Comparison of ENCODE assay signal across 24 cellular contexts in genomic region chr7:158458716-158459282, GRCh38.
DNase-seq lines count a peak whose midpoint lies in the region; ATAC-seq, FAIRE-seq and TF ChIP-seq lines count a peak whose summit lies in the region.
"Had no signal": no experiment of that assay in that cellular context is flagged by ENCODE, and none has a peak within 500 bp of the region (broad histone marks: within the 10 kb centered on the region; RNA-seq: fewer than 3 reads in every experiment).

No MANE protein-coding gene starts in this region.

- POLR2A ChIA-PET in HepG2 (lab: Yijun Ruan, JAX): no interaction called here

- H3K27me3 ChIP-seq in HepG2 (ENCODE audit: control insufficient read depth in 1 of 2, insufficient read depth in 2 of 2, low read length in 2 of 2) (no peaks in the 10 kb centered on the region; a peak in 1 of 5 replicates), neuronal stem cell (ENCODE audit: control insufficient read depth in 3 of 3, insufficient read depth in 3 of 3, low read depth in 1 of 3, low read length in 3 of 3) (no peaks in the 10 kb centered on the region), upper lobe of right lung (no peaks in the 10 kb centered on the region), esophagus squamous epithelium (no peaks in the 10 kb centered on the region)
- H3K27me3 ChIP-seq: BE2C had no signal

- no peak overlapping the region for H2BK12ac ChIP-seq in neuronal stem cell (ENCODE audit: low read length)

- TF ChIP-seq RAD21 in HepG2 (CRISPR knock-in tag; IDR thresholded peaks at IDR 0.05): no peak

- DNase-seq in glutamatergic neuron (no peak), HepG2 (ENCODE audit: low spot score) (no peak), neuronal stem cell (ENCODE audit: low spot score) (no peak), upper lobe of right lung (no peak), esophagus squamous epithelium (lab: John Stamatoyannopoulos, UW) (no peak)
- DNase-seq: ACHN; BE2C; C1 segment of cervical spinal cord; CD4-positive, CD25-positive, alpha-beta regulatory T cell; COR-L47; DMS 273 treated with DMSO at 0.1 percent for 48 hours; DMS53; DND-41; EL; GM23248 had no signal

- no peak overlapping the region for H3K9ac ChIP-seq in HepG2 (ENCODE audit: insufficient read depth, low read depth, low read length)
- H3K9ac ChIP-seq in neuronal stem cell (ENCODE audit: low read depth, low read length, poor library complexity): no peak overlapping the region
- H3K9ac ChIP-seq: GM23248 had no signal

- peaks cover 19% of the 10 kb centered on the region for H3K36me3 Mint-ChIP-seq in glutamatergic neuron (ENCODE audit: unreplicated experiment)
- H3K36me3 Mint-ChIP-seq: IgD-negative memory B cell had no signal

- TF ChIP-seq CTCF in glutamatergic neuron (IDR thresholded peaks at IDR 0.05; ENCODE audit: partially characterized antibody, unreplicated experiment) (no peak), HepG2 (CRISPR knock-in tag; IDR thresholded peaks at IDR 0.05) (no peak), upper lobe of right lung (IDR thresholded peaks at IDR 0.05) (no peak), esophagus squamous epithelium (IDR thresholded peaks at IDR 0.05) (no peak)

- WGBS in HepG2 (ENCODE audit: low lambda C conversion rate): 62% methylated on average over 8 of the region's 13 CpGs
- no CpG with 5 or more reads among the region's 13 CpGs for WGBS in neuronal stem cell (ENCODE audit: extremely low coverage in 2 of 2, insufficient read length in 2 of 2, insufficient replicate concordance in 1 of 2), 2 donors
- WGBS in esophagus squamous epithelium, 2 donors: 80 to 83% methylated on average over 1 to 12 of the region's 13 CpGs

- H4K91ac ChIP-seq in neuronal stem cell (ENCODE audit: low read depth, low read length, poor library complexity): no peak overlapping the region

- H3K79me1 ChIP-seq in neuronal stem cell (ENCODE audit: low read depth, low read length): no peaks in the 10 kb centered on the region

- H3K18ac ChIP-seq in neuronal stem cell (ENCODE audit: low read length): peak overlapping the region; percentile 11

- no peak overlapping the region for H2BK5ac ChIP-seq in neuronal stem cell (ENCODE audit: low read length)

- H3K27ac Mint-ChIP-seq in glutamatergic neuron (ENCODE audit: unreplicated experiment): peak overlapping the region; percentile 49
- H3K27ac Mint-ChIP-seq: CD4-positive, CD25-positive, alpha-beta regulatory T cell had no signal

- H3K4me1 ChIP-seq in HepG2 (ENCODE audit: insufficient read depth, low read length) (no peaks in the 10 kb centered on the region), neuronal stem cell (ENCODE audit: control insufficient read depth in 2 of 2, insufficient read depth in 1 of 2, low read depth in 1 of 2, low read length in 2 of 2) (no peaks in the 10 kb centered on the region), upper lobe of right lung (no peaks in the 10 kb centered on the region), esophagus squamous epithelium (no peaks in the 10 kb centered on the region)
- H3K4me1 ChIP-seq: BE2C, HAP-1 had no signal

- H4K8ac ChIP-seq in neuronal stem cell (ENCODE audit: low read depth, low read length): no peak overlapping the region

- no peaks in the 10 kb centered on the region for H3K36me3 ChIP-seq in HepG2 (replicated peaks in 1 of 2; ENCODE audit: control insufficient read depth in 1 of 2, insufficient read depth in 2 of 2, low read length in 2 of 2)
- H3K36me3 ChIP-seq in neuronal stem cell (replicated peaks in 1 of 2; ENCODE audit: control insufficient read depth in 2 of 2, insufficient read depth in 2 of 2, low read length in 2 of 2): no peaks in the 10 kb centered on the region
- no peaks in the 10 kb centered on the region for H3K36me3 ChIP-seq in upper lobe of right lung
- H3K36me3 ChIP-seq in esophagus squamous epithelium: no peaks in the 10 kb centered on the region
- H3K36me3 ChIP-seq: BE2C, HAP-1 had no signal

- BruUV-seq in HepG2 (replicated peaks; lab: Mats Ljungman, UMichigan): no TSS peak

- no peak for FAIRE-seq in HepG2 (lab: Jason Lieb, UNC)
- FAIRE-seq: A204.1, GM12878, GM19239, HTR-8/SVneo had no signal

- no peak overlapping the region for H3K4ac ChIP-seq in neuronal stem cell (ENCODE audit: low read length)

- H4K20me1 ChIP-seq in HepG2 (ENCODE audit: insufficient read depth, low read length): peaks cover 63% of the 10 kb centered on the region

- peak overlapping the region; percentile 85 for H2AK5ac ChIP-seq in neuronal stem cell (ENCODE audit: low read depth, low read length)

- intact Hi-C loops in HepG2 (cut with micrococcal nuclease; ENCODE audit: unreplicated experiment) (no loop called here), upper lobe of right lung (cut with DNase I) (no loop called here), esophagus squamous epithelium (cut with DNase I) (no loop called here)

- peaks cover 9% of the 10 kb centered on the region for H3K27me3 Mint-ChIP-seq in glutamatergic neuron (ENCODE audit: unreplicated experiment)
- H3K27me3 Mint-ChIP-seq: CD4-positive, CD25-positive, alpha-beta regulatory T cell; IgD-negative memory B cell had no signal

- H3K4me2 ChIP-seq in HepG2 (ENCODE audit: low read depth, low read length): no peak overlapping the region
- no peak overlapping the region for H3K4me2 ChIP-seq in neuronal stem cell (ENCODE audit: insufficient read depth, low read length, poor library complexity, severe bottlenecking)

- H3K9me3 ChIP-seq in HepG2 (ENCODE audit: low read length): peaks cover 8% of the 10 kb centered on the region
- no peaks in the 10 kb centered on the region for H3K9me3 ChIP-seq in neuronal stem cell (replicated peaks in 1 of 2; ENCODE audit: control insufficient read depth in 2 of 2, insufficient read depth in 1 of 2, low read depth in 1 of 2, low read length in 2 of 2)
- no peaks in the 10 kb centered on the region for H3K9me3 ChIP-seq in upper lobe of right lung
- H3K9me3 ChIP-seq in esophagus squamous epithelium: no peaks in the 10 kb centered on the region
- H3K9me3 ChIP-seq: BE2C, HAP-1 had no signal

- ATAC-seq in HepG2 (peak; percentile 61), upper lobe of right lung (peak; percentile 12), HG02981 (IDR thresholded peaks at IDR 0.05; ENCODE audit: unreplicated experiment) (no peak), HG03565 (IDR thresholded peaks at IDR 0.05; ENCODE audit: unreplicated experiment) (no peak)
- ATAC-seq: GM12878 had no signal

- H3K4me3 ChIP-seq in HepG2 (replicated peaks in 1 of 3; ENCODE audit: insufficient read depth in 1 of 3, low read depth in 2 of 3, low read length in 3 of 3): no peak overlapping the region
- peak overlapping the region in 1 of 2 donors; percentile 22 for H3K4me3 ChIP-seq in neuronal stem cell (ENCODE audit: low read length in 2 of 2)
- no peak overlapping the region for H3K4me3 ChIP-seq in upper lobe of right lung
- H3K4me3 ChIP-seq in esophagus squamous epithelium: no peak overlapping the region
- H3K4me3 ChIP-seq: GM12878, GM23248, HAP-1 had no signal

- in situ Hi-C loops in HepG2 (cut with HindIII; ENCODE audit: extremely low pct_ligation_motif_present, low pct_unique_long_range_greater_than_20kb): no loop called here

- peaks cover 9% of the 10 kb centered on the region for H3K4me1 Mint-ChIP-seq in glutamatergic neuron (ENCODE audit: low read depth, unreplicated experiment)
- H3K4me1 Mint-ChIP-seq: CD4-positive, CD25-positive, alpha-beta regulatory T cell; CD8-positive, alpha-beta memory T cell; IgD-negative memory B cell had no signal

- peaks cover 18% of the 10 kb centered on the region for H3K9me3 Mint-ChIP-seq in glutamatergic neuron (ENCODE audit: unreplicated experiment)

- H3K27ac ChIP-seq in HepG2 (ENCODE audit: extremely low read length, insufficient read depth, low read length) (no peak overlapping the region), neuronal stem cell (replicated peaks; ENCODE audit: low read length) (no peak overlapping the region), upper lobe of right lung (no peak overlapping the region), esophagus squamous epithelium (no peak overlapping the region)
- H3K27ac ChIP-seq: GM23248 had no signal

- TF ChIP-seq EP300 in HepG2 (IDR thresholded peaks at IDR 0.05; ENCODE audit: low read depth in 2 of 2, low read length in 2 of 2) (no peak), HepG2 (CRISPR knock-in tag; IDR thresholded peaks at IDR 0.05; ENCODE audit: borderline replicate concordance) (no peak)

- no peak overlapping the region for H2BK120ac ChIP-seq in neuronal stem cell (ENCODE audit: low read depth, low read length)

- H3K79me2 ChIP-seq in HepG2 (ENCODE audit: insufficient read depth, low read length): peaks cover 13% of the 10 kb centered on the region

- H3K23ac ChIP-seq in neuronal stem cell (ENCODE audit: low read depth, low read length, poor library complexity): no peak overlapping the region

- CTCF ChIA-PET in HepG2 (lab: Yijun Ruan, JAX; ENCODE audit: low intra/inter-chr PET ratio, low total read pairs): no interaction called here

- no peak overlapping the region for H3K4me3 Mint-ChIP-seq in glutamatergic neuron (ENCODE audit: unreplicated experiment)
- H3K4me3 Mint-ChIP-seq: CD4-positive, CD25-positive, alpha-beta regulatory T cell; CD8-positive, alpha-beta memory T cell; IgD-negative memory B cell had no signal

- no peak overlapping the region for H3K14ac ChIP-seq in neuronal stem cell (ENCODE audit: low read length)

- no peak overlapping the region for H2BK15ac ChIP-seq in neuronal stem cell (ENCODE audit: low read length)

- TF ChIP-seq POLR2A in HepG2 (IDR thresholded peaks at IDR 0.05; ENCODE audit: insufficient read depth in 1 of 2, low read depth in 2 of 2, low read length in 2 of 2) (no peak), esophagus squamous epithelium (IDR thresholded peaks at IDR 0.05) (no peak)

- no peak overlapping the region for H2AFZ ChIP-seq in HepG2 (ENCODE audit: low read length)
- no peak overlapping the region for H2AFZ ChIP-seq in neuronal stem cell (ENCODE audit: low read length)
- H2AFZ ChIP-seq: GM23248 had no signal

TF ChIP-seq in HepG2, 621 proteins besides CTCF, POLR2A, EP300 and RAD21 (continues in another document):
- TF ChIP-seq SRSF4 (IDR thresholded peaks at IDR 0.05; ENCODE audit: low read depth, low read length, poor library complexity, severe bottlenecking): no peak
- no peak for TF ChIP-seq ZMAT5 (CRISPR knock-in tag; IDR thresholded peaks at IDR 0.05; ENCODE audit: borderline replicate concordance, low read depth)

Comparison
In these comparisons a context has a peak if more than half of its experiments do, and no peak if none do; other contexts are left out.
1. ATAC-seq: peak in HepG2 (single experiment) and upper lobe of right lung (single experiment); none in HG02981 (single experiment) and HG03565 (single experiment).